ENCODE assay signal across 29 cellular contexts in genomic region chr6:31476515-31477139, GRCh38. TPM values are rescaled to one million over a fixed set of nuclear protein-coding genes. Genes with fewer than 3 reads are reported as not detected.
DNase-seq lines count a peak whose midpoint lies in the region; ATAC-seq, FAIRE-seq and TF ChIP-seq lines count a peak whose summit lies in the region.
"Had no signal": no experiment of that assay in that cellular context is flagged by ENCODE, and none has a peak within 500 bp of the region (broad histone marks: within the 10 kb centered on the region; RNA-seq: fewer than 3 reads in every experiment).

No MANE protein-coding gene starts in this region.

- TF ChIP-seq POLR2A in H1 (IDR thresholded peaks at IDR 0.05; ENCODE audit: control extremely low read depth in 1 of 2, low read depth in 2 of 2, low read length in 2 of 2), result no peak

- H4K5ac ChIP-seq in H1 (ENCODE audit: insufficient read length, low read depth, low read length), result no peak overlapping the region

- H4K20me1 ChIP-seq in H1 (replicated peaks in 1 of 2; ENCODE audit: control insufficient read depth in 1 of 2, insufficient read depth in 2 of 2, low read length in 2 of 2), result no peaks in the 10 kb centered on the region

- H2BK12ac ChIP-seq in H1 (ENCODE audit: low read depth, low read length), result no peak overlapping the region

- no peak overlapping the region for H3K18ac ChIP-seq in H1 (ENCODE audit: extremely low read depth, low read length)

- no peaks in the 10 kb centered on the region for H3K27me3 Mint-ChIP-seq in activated CD4-positive, alpha-beta T cell treated with anti-CD3 and anti-CD28 coated beads, Interleukin-2, amount 10 ng/mL, durations not matched to agents 7 days and 5 days
- H3K27me3 Mint-ChIP-seq in stimulated activated memory B cell treated with anti-CD40 and anti-IgM and Interleukin-4, amounts not matched to agents 10 μg/mL and 1 μg/mL and 100 μg/mL, for 72 hours, result no peaks in the 10 kb centered on the region
- peaks cover 1 to 4% (median 3%) of the 10 kb centered on the region in 3 donors for H3K27me3 Mint-ChIP-seq in CD14-positive monocyte (ENCODE audit: low read depth in 3 of 3)
- H3K27me3 Mint-ChIP-seq: activated naive CD8-positive, alpha-beta T cell had no signal

- no peaks in the 10 kb centered on the region for H3K4me1 ChIP-seq in Panc1 (ENCODE audit: control insufficient read depth, insufficient read depth, low read length)
- no peaks in the 10 kb centered on the region for H3K4me1 ChIP-seq in H1 (replicated peaks in 1 of 4; ENCODE audit: control insufficient read depth in 3 of 4, insufficient read depth in 4 of 4, low read length in 3 of 4)
- H3K4me1 ChIP-seq: prostate gland, stomach had no signal

- TF ChIP-seq CTCF in Panc1 (IDR thresholded peaks at IDR 0.05) (no peak), H1 (IDR thresholded peaks at IDR 0.05; ENCODE audit: control extremely low read depth in 1 of 3, insufficient read depth in 1 of 3, low read depth in 1 of 3, low read length in 3 of 3) (peak in 2 of 3 experiments; percentile 21 to 23; a peak in 2 of 4 replicates), CD14-positive monocyte (IDR thresholded peaks at IDR 0.05) (no peak)

- no peak overlapping the region for H2BK20ac ChIP-seq in H1 (ENCODE audit: low read length)

- no peak overlapping the region for H3K4me3 Mint-ChIP-seq in activated CD4-positive, alpha-beta T cell treated with anti-CD3 and anti-CD28 coated beads, Interleukin-2, amount 10 ng/mL, durations not matched to agents 7 days and 5 days
- peak overlapping the region; percentile 34 for H3K4me3 Mint-ChIP-seq in stimulated activated memory B cell treated with anti-CD40 and anti-IgM and Interleukin-4, amounts not matched to agents 10 μg/mL and 1 μg/mL and 100 μg/mL, for 72 hours
- no peak overlapping the region for H3K4me3 Mint-ChIP-seq in CD14-positive monocyte
- H3K4me3 Mint-ChIP-seq: activated naive CD8-positive, alpha-beta T cell; activated T-cell treated with anti-CD3 and anti-CD28 coated beads, Interleukin-2, amount 50 U/mL, for 72 hours had no signal

- no peak overlapping the region for H4K8ac ChIP-seq in H1 (ENCODE audit: extremely low read depth, insufficient read depth, low read length)

- peak; percentile 5 for DNase-seq in activated CD4-positive, alpha-beta T cell treated with anti-CD3 and anti-CD28 coated beads, Interleukin-2, amount 10 ng/mL, durations not matched to agents 7 days and 5 days
- DNase-seq in activated CD4-positive, alpha-beta T cell treated with anti-CD3 and anti-CD28 coated beads, Interleukin-2, amount 50 U/mL, for 1 hour, result no peak
- DNase-seq in Panc1 (ENCODE audit: low read depth, low spot score) (no peak), H1 (ENCODE audit: low read depth in 1 of 2, low spot score in 2 of 2) (peak in 1 of 2 experiments; percentile 41), CD14-positive monocyte (ENCODE audit: low spot score) (no peak), epidermal melanocyte (ENCODE audit: insufficient read length, low spot score) (no peak), NCI-H2029 treated with DMSO at 0.1 percent for 48 hours (lab: John Stamatoyannopoulos, UW) (no peak)
- DNase-seq: activated T-cell treated with anti-CD3 and anti-CD28 coated beads, Interleukin-2, amount 50 U/mL, for 72 hours; GDM1; hippocampal formation; Kasumi-1; NCI-H1092; NCI-H524; SIG-M5; stomach; upper lobe of left lung had no signal

- no peaks in the 10 kb centered on the region for H3K23me2 ChIP-seq in H1 (ENCODE audit: low read depth, low read length)

- H2BK15ac ChIP-seq in H1 (ENCODE audit: low read length), result no peak overlapping the region

- ATAC-seq in Panc1, result peak; percentile 34; the same call in 1 of the 2 replicates
- peak; percentile 77 for ATAC-seq in stimulated activated memory B cell treated with anti-CD40 and anti-IgM and Interleukin-4, amounts not matched to agents 10 μg/mL and 1 μg/mL and 100 μg/mL, for 72 hours
- ATAC-seq: activated T-cell treated with anti-CD3 and anti-CD28 coated beads, Interleukin-2, amount 50 U/mL, for 72 hours had no signal

- peaks cover 12% of the 10 kb centered on the region for H3K4me1 Mint-ChIP-seq in activated CD4-positive, alpha-beta T cell treated with anti-CD3 and anti-CD28 coated beads, Interleukin-2, amount 10 ng/mL, durations not matched to agents 7 days and 5 days
- peaks cover 76% of the 10 kb centered on the region for H3K4me1 Mint-ChIP-seq in stimulated activated memory B cell treated with anti-CD40 and anti-IgM and Interleukin-4, amounts not matched to agents 10 μg/mL and 1 μg/mL and 100 μg/mL, for 72 hours
- peaks cover 26% of the 10 kb centered on the region for H3K4me1 Mint-ChIP-seq in CD14-positive monocyte

- no peak overlapping the region for H2AFZ ChIP-seq in H1 (ENCODE audit: low read length)

- no peaks in the 10 kb centered on the region for H3K79me1 ChIP-seq in H1 (ENCODE audit: low read depth, low read length)

- H3K4ac ChIP-seq in H1 (replicated peaks; ENCODE audit: insufficient read length, low read depth, low read length), result no peak overlapping the region

- no peak overlapping the region for H3K4me2 ChIP-seq in H1 (ENCODE audit: insufficient read depth in 1 of 2, low read depth in 2 of 2, low read length in 2 of 2)

- H3K9me3 Mint-ChIP-seq in activated CD4-positive, alpha-beta T cell treated with anti-CD3 and anti-CD28 coated beads, Interleukin-2, amount 10 ng/mL, durations not matched to agents 7 days and 5 days, result no peaks in the 10 kb centered on the region
- H3K9me3 Mint-ChIP-seq in stimulated activated memory B cell treated with anti-CD40 and anti-IgM and Interleukin-4, amounts not matched to agents 10 μg/mL and 1 μg/mL and 100 μg/mL, for 72 hours, result no peaks in the 10 kb centered on the region
- H3K9me3 Mint-ChIP-seq in CD14-positive monocyte, result no peaks in the 10 kb centered on the region
- H3K9me3 Mint-ChIP-seq: activated T-cell treated with anti-CD3 and anti-CD28 coated beads, Interleukin-2, amount 50 U/mL, for 72 hours had no signal

- POLR2A ChIA-PET in activated CD4-positive, alpha-beta T cell treated with anti-CD3 and anti-CD28 coated beads, Interleukin-2, amount 10 ng/mL, durations not matched to agents 7 days and 5 days (lab: Charles Lee), result no interaction called here
- POLR2A ChIA-PET in Panc1 (lab: Charles Lee), result interaction anchor here (0.6 kb wide), 1 partner anchor 77 kb away, joined by 4 read pairs; no protein-coding TSS in a partner anchor
- POLR2A ChIA-PET in H1 (lab: Charles Lee; ENCODE audit: partially characterized antibody), result interaction anchor here (0.9 to 1.2 kb wide), 2 partner anchors 11 to 18 kb away, joined by 3 read pairs; no protein-coding TSS in a partner anchor

- H3K36me3 ChIP-seq in Panc1 (ENCODE audit: control insufficient read depth, insufficient read depth, low read length) (no peaks in the 10 kb centered on the region), H1 (ENCODE audit: control insufficient read depth in 2 of 4, insufficient read depth in 4 of 4, low read length in 3 of 4) (no peaks in the 10 kb centered on the region)
- H3K36me3 ChIP-seq: prostate gland, stomach, upper lobe of left lung had no signal

- no peak overlapping the region for H2BK5ac ChIP-seq in H1 (ENCODE audit: low read depth, low read length)

- 0 out of 4 replicates have a peak, but pooled peaks of 1 of the 2 experiments have one; percentile 19 for TF ChIP-seq RAD21 in H1 (IDR thresholded peaks at IDR 0.05 in 1 of 2, conservative IDR thresholded peaks at IDR 0.05 in 1 of 2; ENCODE audit: low read depth in 2 of 2, low read length in 2 of 2)

- H3K27ac ChIP-seq in Panc1 (ENCODE audit: low read length), result no peak overlapping the region
- no peak overlapping the region for H3K27ac ChIP-seq in H1 (ENCODE audit: low read depth, low read length)
- H3K27ac ChIP-seq: 22Rv1, prostate gland, stomach, upper lobe of left lung, VCaP had no signal

- CTCF ChIA-PET in activated CD4-positive, alpha-beta T cell treated with anti-CD3 and anti-CD28 coated beads, Interleukin-2, amount 10 ng/mL, durations not matched to agents 7 days and 5 days (lab: Charles Lee), result no interaction called here
- CTCF ChIA-PET in Panc1 (lab: Charles Lee) (no interaction called here), H1 (lab: Charles Lee; ENCODE audit: partially characterized antibody) (interaction anchor here (0.6 to 0.7 kb wide), 2 partner anchors 66 to 617 kb away, joined by 3 to 4 read pairs; no protein-coding TSS in a partner anchor)

- WGBS in H1 (ENCODE audit: extremely low coverage in 1 of 2, insufficient coverage in 1 of 2, insufficient read length in 1 of 2, insufficient replicate concordance in 2 of 2, low coverage in 1 of 2, low lambda C conversion rate in 2 of 2, missing lambda C conversion rate in 1 of 2), 2 experiments, result 89% methylated on average over 7 of the region's 7 CpGs; no CpG with 5 or more reads in 1 of the 2 experiments

- peaks cover 4% of the 10 kb centered on the region for H3K36me3 Mint-ChIP-seq in activated CD4-positive, alpha-beta T cell treated with anti-CD3 and anti-CD28 coated beads, Interleukin-2, amount 10 ng/mL, durations not matched to agents 7 days and 5 days (ENCODE audit: low read depth)
- peaks cover 13% of the 10 kb centered on the region for H3K36me3 Mint-ChIP-seq in stimulated activated memory B cell treated with anti-CD40 and anti-IgM and Interleukin-4, amounts not matched to agents 10 μg/mL and 1 μg/mL and 100 μg/mL, for 72 hours
- H3K36me3 Mint-ChIP-seq in CD14-positive monocyte, result peaks cover 19 to 41% of the 10 kb centered on the region in 2 donors

- no peak overlapping the region for H2BK120ac ChIP-seq in H1 (replicated peaks; ENCODE audit: low read depth, low read length)

- H3K4me3 ChIP-seq in Panc1 (ENCODE audit: low read depth in 2 of 2, low read length in 2 of 2) (no peak overlapping the region), H1 (ENCODE audit: extremely low read depth in 1 of 4, insufficient read depth in 2 of 4, low read depth in 3 of 4, low read length in 4 of 4) (no peak overlapping the region)
- H3K4me3 ChIP-seq: prostate gland, stomach, upper lobe of left lung had no signal

- H3K9me3 ChIP-seq in Panc1 (ENCODE audit: control insufficient read depth, insufficient read depth, low read depth, low read length) (no peaks in the 10 kb centered on the region), H1 (ENCODE audit: insufficient read depth in 2 of 2, low read depth in 1 of 2, low read length in 1 of 2) (no peaks in the 10 kb centered on the region)
- H3K9me3 ChIP-seq: prostate gland, stomach, upper lobe of left lung had no signal

- no peak overlapping the region for H2AK5ac ChIP-seq in H1 (ENCODE audit: low read depth, low read length)

- H3K56ac ChIP-seq in H1 (replicated peaks; ENCODE audit: insufficient read length, low read depth, low read length), result no peak overlapping the region

- H3K27me3 ChIP-seq in Panc1 (ENCODE audit: control insufficient read depth, insufficient read depth, low read length) (peaks cover 5% of the 10 kb centered on the region; the same call in 1 of the 2 replicates), H1 (replicated peaks in 1 of 4; ENCODE audit: control insufficient read depth in 3 of 4, extremely low read depth in 1 of 4, insufficient read depth in 3 of 4, low read length in 3 of 4) (peaks cover 0 to 2% (median 0%) of the 10 kb centered on the region in 4 experiments; a peak in 3 of 7 replicates)
- H3K27me3 ChIP-seq: stomach, upper lobe of left lung had no signal

- no TSS peak for BruUV-seq in Panc1 (replicated peaks; lab: Mats Ljungman, UMichigan)

- in situ Hi-C loops in Panc1 (cut with HindIII; ENCODE audit: low pct_unique_long_range_greater_than_20kb, low sequenced_read_pairs), result no loop called here

- FAIRE-seq in H1 (lab: Jason Lieb, UNC), result no peak
- FAIRE-seq: colon, D721Med had no signal

- H3K23ac ChIP-seq in H1 (ENCODE audit: insufficient read length), result no peak overlapping the region

- intact Hi-C loops in Panc1 (cut with micrococcal nuclease; ENCODE audit: unreplicated experiment) (no loop called here), CD14-positive monocyte (cut with micrococcal nuclease) (no loop called here)

- TF ChIP-seq EP300 in H1 (IDR thresholded peaks at IDR 0.05; ENCODE audit: borderline replicate concordance in 1 of 2, low read depth in 2 of 2, low read length in 2 of 2), result no peak

- no peak overlapping the region for H3K9ac ChIP-seq in H1 (replicated peaks in 1 of 4; ENCODE audit: extremely low read depth in 1 of 4, low read depth in 3 of 4, low read length in 3 of 4)

- no peak overlapping the region for H3K27ac Mint-ChIP-seq in activated CD4-positive, alpha-beta T cell treated with anti-CD3 and anti-CD28 coated beads, Interleukin-2, amount 10 ng/mL, durations not matched to agents 7 days and 5 days
- peak overlapping the region; percentile 63 for H3K27ac Mint-ChIP-seq in stimulated activated memory B cell treated with anti-CD40 and anti-IgM and Interleukin-4, amounts not matched to agents 10 μg/mL and 1 μg/mL and 100 μg/mL, for 72 hours
- H3K27ac Mint-ChIP-seq in CD14-positive monocyte, result no peak overlapping the region
- H3K27ac Mint-ChIP-seq: activated T-cell treated with anti-CD3 and anti-CD28 coated beads, Interleukin-2, amount 50 U/mL, for 72 hours had no signal

- H3K14ac ChIP-seq in H1 (ENCODE audit: insufficient read length), result no peak overlapping the region

- no peaks in the 10 kb centered on the region for H3K79me2 ChIP-seq in H1 (ENCODE audit: control insufficient read depth in 1 of 2, insufficient read depth in 2 of 2, low read length in 2 of 2)

- H4K91ac ChIP-seq in H1 (replicated peaks; ENCODE audit: insufficient read length, low read length), result no peak overlapping the region

RNA-seq across cellular contexts. Expression of gene MICB, which starts 21.3 kb away (rescaled TPM):
- 10 to 100 TPM; 54.2 to 55.7 TPM for total RNA-seq in activated CD4-positive, alpha-beta T cell treated with anti-CD3 and anti-CD28 coated beads, Interleukin-2, amount 10 ng/mL, durations not matched to agents 7 days and 5 days
- 72.1 TPM for total RNA-seq in Panc1 (2021; ENCODE audit: unreplicated experiment)
- polyA plus RNA-seq in Panc1 (2012; ENCODE audit: insufficient read length), result 53.1 TPM
- total RNA-seq in H1 (2021; fragmentation: NEBNext Ultra II Directional; extraction: Animal tissue kit (Norgen Biotek cat#: 25700)), result 15.4 and 16.2 TPM in 2 replicates
- polyA plus RNA-seq in H1 (2011; rRNA removed) (19.7 and 25.3 TPM in 2 replicates), CD14-positive monocyte (10 to 100 TPM in 1 of 2 donors, 1 to 10 TPM in 1; 8.1 to 11.4 TPM)
- 20.3 TPM for polyA plus RNA-seq in H1 (2011; cell fraction: cytosol; rRNA removed)
- polyA plus RNA-seq in H1 (2011; cell fraction: nucleus; rRNA removed), result 25.2 TPM
- 16.5 to 17.6 TPM (median 17.0 TPM) in 4 replicates for polyA plus RNA-seq in H1 (2012, experiment 1 of 2)
- polyA plus RNA-seq in H1 (2012, experiment 2 of 2), result 19.7 TPM
- 24.5 TPM for polyA plus RNA-seq in H1 (2013, experiment 1 of 2)
- polyA plus RNA-seq in H1 (2013, experiment 2 of 2), result 26.7 TPM
- 32.5 and 36.6 TPM in 2 replicates for polyA minus RNA-seq in H1 (2011; rRNA and poly(A)+ RNA removed)
- polyA minus RNA-seq in H1 (2011; cell fraction: cytosol; rRNA and poly(A)+ RNA removed), result 16.9 TPM
- 16.0 TPM for polyA minus RNA-seq in H1 (2011; cell fraction: nucleus; rRNA and poly(A)+ RNA removed)
- polyA plus RNA-seq: neural cell had no signal

RNA-seq across cellular contexts. Expression of gene MCCD1, which starts 52.1 kb away (rescaled TPM):
- not detected for total RNA-seq in activated CD4-positive, alpha-beta T cell treated with anti-CD3 and anti-CD28 coated beads, Interleukin-2, amount 10 ng/mL, durations not matched to agents 7 days and 5 days
- total RNA-seq in Panc1 (2021; ENCODE audit: unreplicated experiment), result not detected
- 0.23 TPM for polyA plus RNA-seq in Panc1 (2012; ENCODE audit: insufficient read length)
- total RNA-seq in H1 (2021; fragmentation: NEBNext Ultra II Directional; extraction: Animal tissue kit (Norgen Biotek cat#: 25700)), result not detected in 2 replicates
- polyA plus RNA-seq in H1 (2011; rRNA removed) (not detected in 2 replicates), CD14-positive monocyte (not detected)
- polyA plus RNA-seq in H1 (2011; cell fraction: cytosol; rRNA removed), result not detected
- polyA plus RNA-seq in H1 (2011; cell fraction: nucleus; rRNA removed), result not detected
- not detected in 4 replicates for polyA plus RNA-seq in H1 (2012, experiment 1 of 2)
- polyA plus RNA-seq in H1 (2012, experiment 2 of 2), result not detected
- polyA plus RNA-seq in H1 (2013, experiment 1 of 2), result not detected
- not detected for polyA plus RNA-seq in H1 (2013, experiment 2 of 2)
- not detected in 2 replicates for polyA minus RNA-seq in H1 (2011; rRNA and poly(A)+ RNA removed)
- not detected for polyA minus RNA-seq in H1 (2011; cell fraction: cytosol; rRNA and poly(A)+ RNA removed)
- not detected for polyA minus RNA-seq in H1 (2011; cell fraction: nucleus; rRNA and poly(A)+ RNA removed)
- total RNA-seq: activated CD8-positive, alpha-beta memory T cell treated with anti-CD3 and anti-CD28 coated beads for 36 hours; activated T-cell treated with anti-CD3 and anti-CD28 coated beads, Interleukin-2, amount 50 U/mL, for 72 hours; fibroblast of villous mesenchyme; kidney epithelial cell; prostate gland; stomach; T-helper 1 cell treated with Interleukin-12 subunit alpha and Interleukin-12 subunit beta and Interleukin-4 antibody, amounts not matched to agents 30 ng/mL and 1 ng/mL, for 36 hours; upper lobe of left lung had no signal
- polyA plus RNA-seq: BJ, neural cell, stomach had no signal

Comparison
In these comparisons a context has a peak if more than half of its experiments do, and no peak if none do; other contexts are left out.
1. CTCF ChIP-seq: peak in H1 (2 of 3); none in Panc1 (single experiment) and CD14-positive monocyte (single experiment).